ENCODE assay signal across 10 cellular contexts in genomic region chr11:12220305-12220704, GRCh38.
DNase-seq lines count a peak whose midpoint lies in the region; ATAC-seq and TF ChIP-seq lines count a peak whose summit lies in the region.
"Had no signal": no experiment of that assay in that cellular context is flagged by ENCODE, and none has a peak within 500 bp of the region (broad histone marks: within the 10 kb centered on the region; RNA-seq: fewer than 3 reads in every experiment).

No MANE protein-coding gene starts in this region.

- no peaks in the 10 kb centered on the region for H3K27me3 ChIP-seq in WERI-Rb-1 (ENCODE audit: insufficient read depth, low read depth, severe bottlenecking)
- no peaks in the 10 kb centered on the region for H3K27me3 ChIP-seq in esophagus muscularis mucosa
- no peaks in the 10 kb centered on the region for H3K27me3 ChIP-seq in testis
- no peaks in the 10 kb centered on the region for H3K27me3 ChIP-seq in GM23338 (ENCODE audit: insufficient read depth)

- H3K4me3 ChIP-seq in WERI-Rb-1 (ENCODE audit: low read depth, low read length) = no peak overlapping the region
- H3K4me3 ChIP-seq in esophagus muscularis mucosa = no peak overlapping the region
- H3K4me3 ChIP-seq in testis = no peak overlapping the region
- H3K4me3 ChIP-seq in GM23338 = no peak overlapping the region

- no peak for TF ChIP-seq EP300 in esophagus muscularis mucosa (IDR thresholded peaks at IDR 0.05)

- H3K4me1 Mint-ChIP-seq in GM23338 (peaks cover 9% of the 10 kb centered on the region; the same call in 2 of the 3 replicates), osteocyte (ENCODE audit: unreplicated experiment) (peaks cover 15% of the 10 kb centered on the region)

- H3K36me3 ChIP-seq in WERI-Rb-1 (no peaks in the 10 kb centered on the region), esophagus muscularis mucosa (peaks cover 0 to 61% (median 47%) of the 10 kb centered on the region in 4 donors), testis (ENCODE audit: low read depth, missing control alignments) (no peaks in the 10 kb centered on the region), GM23338 (ENCODE audit: insufficient read depth) (no peaks in the 10 kb centered on the region)

- H3K9me3 ChIP-seq in WERI-Rb-1 (ENCODE audit: severe bottlenecking) (no peaks in the 10 kb centered on the region), esophagus muscularis mucosa (no peaks in the 10 kb centered on the region), testis (no peaks in the 10 kb centered on the region)

- TF ChIP-seq CTCF in WERI-Rb-1 (IDR thresholded peaks at IDR 0.05; ENCODE audit: low read depth, low read length) (no peak), esophagus muscularis mucosa (IDR thresholded peaks at IDR 0.05) (no peak), testis (IDR thresholded peaks at IDR 0.05) (no peak), GM23338 (conservative IDR thresholded peaks at IDR 0.05; ENCODE audit: low read depth in 2 of 2) (no peak), osteocyte (IDR thresholded peaks at IDR 0.05) (no peak)

- no peak for TF ChIP-seq POLR2A in esophagus muscularis mucosa (IDR thresholded peaks at IDR 0.05; ENCODE audit: low read depth)
- TF ChIP-seq POLR2A in testis (IDR thresholded peaks at IDR 0.05) = no peak

- no peak overlapping the region for H3K4me2 ChIP-seq in GM23338

- H3K36me3 Mint-ChIP-seq in GM23338 (ENCODE audit: low read depth) (no peaks in the 10 kb centered on the region), osteocyte (ENCODE audit: unreplicated experiment) (peaks cover 7% of the 10 kb centered on the region)

- H3K27ac ChIP-seq in WERI-Rb-1 = peak overlapping the region; percentile 77
- H3K27ac ChIP-seq in esophagus muscularis mucosa (replicated peaks in 1 of 4) = peak overlapping the region; percentile 69 to 83 (median 76)
- peak overlapping the region; percentile 59 to 78 for H3K27ac ChIP-seq in testis
- H3K27ac ChIP-seq in GM23338 (ENCODE audit: low read depth) = no peak overlapping the region

- H4K20me1 ChIP-seq in GM23338 (replicated peaks; ENCODE audit: insufficient read depth) = no peaks in the 10 kb centered on the region

- no peaks in the 10 kb centered on the region for H3F3A ChIP-seq in GM23338 (replicated peaks; ENCODE audit: low read depth)

- ATAC-seq in GM23338 = no peak

- H3K79me2 ChIP-seq in GM23338 (replicated peaks; ENCODE audit: insufficient read depth) = no peaks in the 10 kb centered on the region

- H3K27ac Mint-ChIP-seq in GM23338 (no peak overlapping the region), osteocyte (ENCODE audit: unreplicated experiment) (no peak overlapping the region)

- peaks cover 51 to 94% (median 82%) of the 10 kb centered on the region in 4 donors for H3K4me1 ChIP-seq in esophagus muscularis mucosa
- H3K4me1 ChIP-seq in testis = peaks cover 67% of the 10 kb centered on the region
- no peaks in the 10 kb centered on the region for H3K4me1 ChIP-seq in GM23338 (ENCODE audit: insufficient read depth)

- H3K27me3 Mint-ChIP-seq in GM23338 (ENCODE audit: insufficient read depth, low read depth, poor library complexity) (peaks cover 3% of the 10 kb centered on the region), osteocyte (ENCODE audit: unreplicated experiment) (no peaks in the 10 kb centered on the region)

- H3K9me2 ChIP-seq in GM23338 (ENCODE audit: insufficient read depth) = no peaks in the 10 kb centered on the region

- H2AFZ ChIP-seq in GM23338 = no peak overlapping the region

- no peak for DNase-seq in WERI-Rb-1
- no peak for DNase-seq in esophagus muscularis mucosa (ENCODE audit: extremely low spot score)
- DNase-seq in midbrain (lab: John Stamatoyannopoulos, UW) = peak; percentile 74
- DNase-seq in testis = peak; percentile 87
- no peak for DNase-seq in GM23338 (ENCODE audit: low spot score)
- no peak for DNase-seq in osteocyte (ENCODE audit: extremely low spot score, unreplicated experiment)
- DNase-seq in activated naive CD4-positive, alpha-beta T cell treated with anti-CD3 and anti-CD28 coated beads, Interleukin-2, amount 50 U/mL, for 16 hours = no peak
- DNase-seq in NCI-H345 (lab: John Stamatoyannopoulos, UW) = no peak
- DNase-seq: DMS53, T-helper 2 cell had no signal

- intact Hi-C loops in esophagus muscularis mucosa (cut with DNase I) (no loop called here), testis (cut with DNase I; ENCODE audit: low total_unique reads) (no loop called here)

- H3K4me3 Mint-ChIP-seq in GM23338 = no peak overlapping the region
- H3K4me3 Mint-ChIP-seq in osteocyte (ENCODE audit: unreplicated experiment) = no peak overlapping the region

- 30% methylated on average over 4 of the region's 11 CpGs for WGBS in esophagus muscularis mucosa
- WGBS in testis, 2 donors = 43 to 74% methylated on average over 4 to 11 of the region's 11 CpGs

- H3K9me3 Mint-ChIP-seq in GM23338 = no peaks in the 10 kb centered on the region; the same call in 2 of the 3 replicates
- H3K9me3 Mint-ChIP-seq in osteocyte (ENCODE audit: unreplicated experiment) = no peaks in the 10 kb centered on the region

TF ChIP-seq in GM23338, 12 proteins besides CTCF, POLR2A, EP300 and RAD21 (continues in another document):
- no peak for TF ChIP-seq POLR2AphosphoS5 (IDR thresholded peaks at IDR 0.05; ENCODE audit: low read depth)
- TF ChIP-seq NANOG (IDR thresholded peaks at IDR 0.05; ENCODE audit: borderline replicate concordance) = no peak
- no peak for TF ChIP-seq REST (IDR thresholded peaks at IDR 0.05; ENCODE audit: unreplicated experiment)
- TF ChIP-seq EZH2 (IDR thresholded peaks at IDR 0.05; ENCODE audit: low read depth, unreplicated experiment) = no peak
- no peak for TF ChIP-seq JUNB (IDR thresholded peaks at IDR 0.05; ENCODE audit: unreplicated experiment)
- TF ChIP-seq ZNF114 (CRISPR knock-in tag; IDR thresholded peaks at IDR 0.05) = no peak
- no peak for TF ChIP-seq ZNF331 (CRISPR knock-in tag; IDR thresholded peaks at IDR 0.05; ENCODE audit: low read depth)
- TF ChIP-seq ETS1 (IDR thresholded peaks at IDR 0.05) = no peak
- no peak for TF ChIP-seq STAT1 (IDR thresholded peaks at IDR 0.05; ENCODE audit: unreplicated experiment)

Comparison
In these comparisons a context has a peak if more than half of its experiments do, and no peak if none do; other contexts are left out.
1. DNase-seq: peak in midbrain (single experiment) and testis (single experiment); none in WERI-Rb-1 (single experiment), esophagus muscularis mucosa (single experiment), GM23338 (single experiment), osteocyte (single experiment), activated naive CD4-positive, alpha-beta T cell treated with anti-CD3 and anti-CD28 coated beads, Interleukin-2, amount 50 U/mL, for 16 hours (single experiment) and NCI-H345 (single experiment).